12 cellular contexts compared by ENCODE assay signal in the genomic region with DNA sequence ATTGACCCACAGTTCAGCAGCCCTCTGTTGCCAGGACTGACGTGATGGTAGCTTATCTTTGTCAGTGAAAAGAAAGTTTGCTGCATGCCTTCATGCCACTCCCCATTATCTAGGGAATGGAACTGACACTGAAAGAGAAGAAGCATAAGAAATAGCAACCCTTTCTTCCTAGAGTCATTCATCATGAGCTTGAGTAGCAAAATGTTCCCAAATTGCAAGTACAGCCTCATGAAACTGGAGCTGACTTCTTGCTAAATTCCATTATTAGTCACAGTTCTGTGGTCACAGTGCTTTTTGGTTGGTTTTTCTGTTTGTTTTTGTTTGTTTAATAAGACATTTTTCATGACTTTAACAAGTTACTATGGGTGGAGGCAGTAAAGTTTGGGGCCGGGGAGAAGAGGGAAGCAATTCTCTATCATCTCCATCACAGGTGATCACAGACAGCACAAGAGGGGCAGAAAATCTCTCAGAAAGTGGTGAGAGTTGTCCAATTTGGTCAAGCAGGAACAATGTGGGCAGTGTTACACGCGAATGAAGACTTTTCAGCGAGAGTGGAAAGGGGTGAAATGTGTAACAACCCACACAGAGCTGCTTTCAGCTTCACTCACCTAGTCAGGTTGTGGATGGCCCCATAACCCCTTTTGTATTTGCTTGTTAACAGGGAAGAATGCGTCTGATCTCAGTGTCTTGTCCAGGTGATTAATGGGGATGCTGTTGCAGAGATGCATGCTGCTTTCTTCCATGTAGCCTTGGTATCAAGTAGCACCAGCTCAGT.
A peak's percentile ranks its signal among the peaks of the same experiment; 100 is the strongest.
DNase-seq lines count a peak whose midpoint lies in the region; ATAC-seq and TF ChIP-seq lines count a peak whose summit lies in the region.
"Had no signal": no experiment of that assay in that cellular context is flagged by ENCODE, and none has a peak within 500 bp of the region (broad histone marks: within the 10 kb centered on the region; RNA-seq: fewer than 3 reads in every experiment).

No MANE protein-coding gene starts in this region.

- DNase-seq in body of pancreas (no peak), hippocampal formation (lab: John Stamatoyannopoulos, UW) (no peak), NCI-H82 (lab: John Stamatoyannopoulos, UW) (no peak)
- no peak for DNase-seq in effector memory CD4-positive, alpha-beta T cell
- DNase-seq in activated CD8-positive, alpha-beta memory T cell treated with anti-CD3 and anti-CD28 coated beads, Interleukin-2, amount 50 U/mL, for 4 hours: no peak
- DNase-seq: GOT3, NCI-H1048, pancreas had no signal

- H3K27ac ChIP-seq in body of pancreas: no peak overlapping the region
- H3K27ac ChIP-seq in effector memory CD4-positive, alpha-beta T cell (ENCODE audit: insufficient read depth, low read length, poor library complexity, severe bottlenecking): no peak overlapping the region
- H3K27ac ChIP-seq: pancreas had no signal

- TF ChIP-seq POLR2A in body of pancreas (IDR thresholded peaks at IDR 0.05): no peak

- H3K4me3 ChIP-seq in body of pancreas: no peak overlapping the region
- H3K4me3 ChIP-seq in effector memory CD4-positive, alpha-beta T cell (ENCODE audit: insufficient read depth, low read depth, low read length, poor library complexity, severe bottlenecking): no peak overlapping the region
- H3K4me3 ChIP-seq: pancreas had no signal

- intact Hi-C loops in body of pancreas (cut with DNase I): no loop called here

- ATAC-seq in GM18499 (IDR thresholded peaks at IDR 0.05; ENCODE audit: insufficient read depth, unreplicated experiment) (peak; percentile 68), GM21360 (IDR thresholded peaks at IDR 0.05; ENCODE audit: unreplicated experiment) (peak; percentile 68), HG03066 (IDR thresholded peaks at IDR 0.05; ENCODE audit: low read depth, unreplicated experiment) (peak; percentile 78), body of pancreas (peak; percentile 21)
- ATAC-seq: Right ventricle myocardium inferior had no signal

- WGBS in body of pancreas, 2 donors: 22 to 31% methylated on average over 6 of the region's 6 CpGs

- no peak for TF ChIP-seq CTCF in body of pancreas (IDR thresholded peaks at IDR 0.05)

- no peaks in the 10 kb centered on the region for H3K36me3 ChIP-seq in body of pancreas (replicated peaks in 1 of 2; ENCODE audit: insufficient read depth in 1 of 2, low read depth in 2 of 2)
- H3K36me3 ChIP-seq in effector memory CD4-positive, alpha-beta T cell (ENCODE audit: control insufficient read depth, insufficient read depth, low read length): no peaks in the 10 kb centered on the region
- H3K36me3 ChIP-seq: pancreas had no signal

- H3K27me3 ChIP-seq in body of pancreas: no peaks in the 10 kb centered on the region
- H3K27me3 ChIP-seq in effector memory CD4-positive, alpha-beta T cell (replicated peaks; ENCODE audit: control insufficient read depth, insufficient read depth, low read length, poor library complexity, severe bottlenecking): no peaks in the 10 kb centered on the region
- H3K27me3 ChIP-seq: pancreas had no signal

- H3K9me3 ChIP-seq in body of pancreas: no peaks in the 10 kb centered on the region
- no peaks in the 10 kb centered on the region for H3K9me3 ChIP-seq in effector memory CD4-positive, alpha-beta T cell (ENCODE audit: control insufficient read depth, low read length)
- H3K9me3 ChIP-seq: pancreas had no signal

- no peaks in the 10 kb centered on the region for H3K4me1 ChIP-seq in body of pancreas
- H3K4me1 ChIP-seq in effector memory CD4-positive, alpha-beta T cell (ENCODE audit: control insufficient read depth, insufficient read depth, low read length, poor library complexity, severe bottlenecking): no peaks in the 10 kb centered on the region
- H3K4me1 ChIP-seq: pancreas had no signal

Comparison
In these comparisons a context has a peak if more than half of its experiments do, and no peak if none do; other contexts are left out.
1. ATAC-seq: peak in every context shown above with its lines; median percentile 78 in HG03066; 68 in GM18499; 68 in GM21360; 21 in body of pancreas.